ENCODE assay signal across 1 cellular context in genomic region chr17:60386137-60386395, GRCh38.
TF ChIP-seq lines count a peak whose summit lies in the region.

No MANE protein-coding gene starts in this region.

TF ChIP-seq in GM12878, 131 proteins besides CTCF, POLR2A, EP300 and RAD21:
- TF ChIP-seq SREBF1 (IDR thresholded peaks at IDR 0.05; ENCODE audit: low read length) (no peak), POLR2AphosphoS2 (IDR thresholded peaks at IDR 0.05; ENCODE audit: low read depth, low read length) (no peak), MEF2A (IDR thresholded peaks at IDR 0.05; ENCODE audit: insufficient read depth, low read depth, low read length) (no peak), STAT1 (conservative IDR thresholded peaks at IDR 0.05) (no peak), RUNX3 (IDR thresholded peaks at IDR 0.05; ENCODE audit: low read length) (no peak), NKRF (conservative IDR thresholded peaks at IDR 0.05) (no peak)
